ENCODE assay signal across 9 cellular contexts in genomic region chr5:179732918-179733763, GRCh38. TPM values are rescaled to one million over a fixed set of nuclear protein-coding genes. Genes with fewer than 3 reads are reported as not detected.
A peak's percentile ranks its signal among the peaks of the same experiment; 100 is the strongest.
DNase-seq lines count a peak whose midpoint lies in the region; TF ChIP-seq lines count a peak whose summit lies in the region.
"Had no signal": no experiment of that assay in that cellular context is flagged by ENCODE, and none has a peak within 500 bp of the region (broad histone marks: within the 10 kb centered on the region; RNA-seq: fewer than 3 reads in every experiment).

No MANE protein-coding gene starts in this region.

- H3K9me3 Mint-ChIP-seq in HFFc6 (no peaks in the 10 kb centered on the region), nephron progenitor cell (peaks cover 2% of the 10 kb centered on the region), type B pancreatic cell (no peaks in the 10 kb centered on the region)
- H3K9me3 Mint-ChIP-seq in activated T-cell treated with anti-CD3 and anti-CD28 coated beads, Interleukin-2, amount 50 U/mL, for 24 hours: no peaks in the 10 kb centered on the region

- H3K4me1 Mint-ChIP-seq in HFFc6 (ENCODE audit: low read depth) (peaks cover 43% of the 10 kb centered on the region), nephron progenitor cell (peaks cover 19% of the 10 kb centered on the region), type B pancreatic cell (ENCODE audit: unreplicated experiment) (peaks cover 19% of the 10 kb centered on the region)
- H3K4me1 Mint-ChIP-seq in activated T-cell treated with anti-CD3 and anti-CD28 coated beads, Interleukin-2, amount 50 U/mL, for 24 hours (ENCODE audit: low read depth): peaks cover 57% of the 10 kb centered on the region

- H3K36me3 Mint-ChIP-seq in HFFc6 (ENCODE audit: low read depth) (peaks cover 34% of the 10 kb centered on the region), nephron progenitor cell (ENCODE audit: low read depth) (peaks cover 47% of the 10 kb centered on the region), type B pancreatic cell (peaks cover 12% of the 10 kb centered on the region)
- peaks cover 75% of the 10 kb centered on the region for H3K36me3 Mint-ChIP-seq in activated T-cell treated with anti-CD3 and anti-CD28 coated beads, Interleukin-2, amount 50 U/mL, for 24 hours (ENCODE audit: low read depth)

- peak overlapping the region; percentile 96 for H3K4me3 Mint-ChIP-seq in HFFc6
- H3K4me3 Mint-ChIP-seq in activated T-cell treated with anti-CD3 and anti-CD28 coated beads, Interleukin-2, amount 50 U/mL, for 24 hours: peak overlapping the region; percentile 92
- H3K4me3 Mint-ChIP-seq in nephron progenitor cell: peak overlapping the region; percentile 97
- H3K4me3 Mint-ChIP-seq in type B pancreatic cell: peak overlapping the region; percentile 97

- H3K4me3 ChIP-seq in fibroblast of pulmonary artery (replicated peaks; ENCODE audit: low read depth, low read length): peak overlapping the region; percentile 63

- H3K27me3 Mint-ChIP-seq in HFFc6 (ENCODE audit: insufficient read depth): no peaks in the 10 kb centered on the region; the same call in 1 of the 2 replicates
- H3K27me3 Mint-ChIP-seq in activated T-cell treated with anti-CD3 and anti-CD28 coated beads, Interleukin-2, amount 50 U/mL, for 24 hours: no peaks in the 10 kb centered on the region
- peaks cover 4% of the 10 kb centered on the region for H3K27me3 Mint-ChIP-seq in nephron progenitor cell (ENCODE audit: low read depth, poor library complexity)
- no peaks in the 10 kb centered on the region for H3K27me3 Mint-ChIP-seq in type B pancreatic cell

- DNase-seq in NCI-H82 (lab: John Stamatoyannopoulos, UW): peak; percentile 24
- DNase-seq in NCI-H82 treated with DMSO at 0.1 percent for 48 hours (lab: John Stamatoyannopoulos, UW; ENCODE audit: unreplicated experiment): no peak
- peak; percentile 16 for DNase-seq in HFFc6
- peak; percentile 38 for DNase-seq in NAMALWA (ENCODE audit: low spot score)
- no peak for DNase-seq in activated T-cell treated with anti-CD3 and anti-CD28 coated beads, Interleukin-2, amount 50 U/mL, for 24 hours
- DNase-seq in fibroblast of pulmonary artery (ENCODE audit: low read depth): peak; percentile 30
- peak; percentile 55 for DNase-seq in nephron progenitor cell
- DNase-seq in type B pancreatic cell (ENCODE audit: extremely low spot score, unreplicated experiment): peak; percentile 75

- H3K27ac Mint-ChIP-seq in HFFc6 (peak overlapping the region; percentile 89), nephron progenitor cell (peak overlapping the region; percentile 96), type B pancreatic cell (peak overlapping the region; percentile 97)
- peak overlapping the region; percentile 94 for H3K27ac Mint-ChIP-seq in activated T-cell treated with anti-CD3 and anti-CD28 coated beads, Interleukin-2, amount 50 U/mL, for 24 hours

- TF ChIP-seq CTCF in HFFc6 (IDR thresholded peaks at IDR 0.05) (no peak; the same call in 1 of the 2 replicates), fibroblast of pulmonary artery (IDR thresholded peaks at IDR 0.05; ENCODE audit: low read length, missing control alignments) (no peak), nephron progenitor cell (IDR thresholded peaks at IDR 0.05) (no peak), type B pancreatic cell (conservative IDR thresholded peaks at IDR 0.05) (no peak)

RNA-seq across cellular contexts. Expression of gene MAML1, which starts 0.5 kb away (rescaled TPM):
- 10 to 100 TPM; 14.9 to 17.7 (median 16.5) TPM for total RNA-seq in HFFc6 (2021; fragmentation: NEBNext Ultra II Directional; extraction: Animal tissue kit (Norgen Biotek cat#: 25700))
- total RNA-seq in type B pancreatic cell (ENCODE audit: low replicate concordance): 32.9 and 42.6 TPM in 2 replicates

RNA-seq across cellular contexts. Expression of gene CANX, which starts 34.4 kb away (rescaled TPM):
- 100 to 1,000 TPM; 698 to 777 (median 770) TPM for total RNA-seq in HFFc6 (2021; fragmentation: NEBNext Ultra II Directional; extraction: Animal tissue kit (Norgen Biotek cat#: 25700))
- 597 and 598 TPM in 2 replicates for total RNA-seq in type B pancreatic cell (ENCODE audit: low replicate concordance)

RNA-seq across cellular contexts. Expression of gene CBY3, which starts 52.3 kb away (rescaled TPM):
- total RNA-seq in HFFc6 (2021; fragmentation: NEBNext Ultra II Directional; extraction: Animal tissue kit (Norgen Biotek cat#: 25700)): not detected
- not detected in 2 replicates for total RNA-seq in type B pancreatic cell (ENCODE audit: low replicate concordance)
- total RNA-seq: subcutaneous adipose tissue had no signal

Comparison
In these comparisons a context has a peak if more than half of its experiments do, and no peak if none do; other contexts are left out.
1. DNase-seq: peak in NCI-H82 (single experiment), HFFc6 (single experiment), NAMALWA (single experiment), fibroblast of pulmonary artery (single experiment), nephron progenitor cell (single experiment) and type B pancreatic cell (single experiment); none in NCI-H82 treated with DMSO at 0.1 percent for 48 hours (single experiment) and activated T-cell treated with anti-CD3 and anti-CD28 coated beads, Interleukin-2, amount 50 U/mL, for 24 hours (single experiment).
2. Peak in every context shown above with its lines, with median percentiles within 50 percentile points of each other: H3K27ac Mint-ChIP-seq and H3K4me3 Mint-ChIP-seq.